ENCODE assay signal across 19 cellular contexts in the genomic region with DNA sequence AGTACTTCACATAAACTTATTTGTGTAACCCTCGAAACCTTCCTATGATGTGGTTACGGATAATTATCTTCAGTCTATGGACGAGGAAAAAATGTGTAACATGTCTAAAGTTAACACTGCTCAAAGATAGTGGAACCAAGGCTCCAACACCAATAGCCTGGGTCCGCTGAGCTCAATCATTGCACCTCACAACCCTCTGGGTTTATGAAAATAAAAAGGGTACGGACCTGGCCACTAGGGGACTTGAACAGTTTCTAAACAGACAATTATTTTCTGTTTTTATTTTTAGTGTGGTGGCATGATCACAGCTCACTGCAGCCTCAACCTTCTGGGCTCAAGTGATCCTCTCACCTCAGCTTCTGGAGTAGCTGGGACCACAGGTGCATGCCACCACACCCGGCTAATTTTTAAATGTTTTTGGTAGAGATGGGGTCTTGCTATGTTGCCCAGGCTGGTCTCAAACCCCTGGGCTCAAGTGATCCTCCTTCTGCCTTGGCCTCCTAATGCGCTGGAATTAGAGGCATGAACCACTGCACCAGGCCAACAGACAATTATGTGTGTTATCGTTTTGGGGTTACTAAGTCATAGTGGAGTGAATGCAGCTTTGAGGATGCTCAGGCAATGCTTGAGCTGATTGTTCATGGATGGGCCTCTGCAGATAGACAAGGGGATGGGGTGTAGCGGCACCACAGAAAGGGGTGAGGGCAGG. TPM values are rescaled to one million over a fixed set of nuclear protein-coding genes. Genes with fewer than 3 reads are reported as not detected.
DNase-seq lines count a peak whose midpoint lies in the region; ATAC-seq and TF ChIP-seq lines count a peak whose summit lies in the region.
"Had no signal": no experiment of that assay in that cellular context is flagged by ENCODE, and none has a peak within 500 bp of the region (broad histone marks: within the 10 kb centered on the region; RNA-seq: fewer than 3 reads in every experiment).

No MANE protein-coding gene starts in this region.

- H3K9me3 ChIP-seq in CD4-positive, alpha-beta T cell (ENCODE audit: control insufficient read depth, low read length) = no peaks in the 10 kb centered on the region
- no peaks in the 10 kb centered on the region for H3K9me3 ChIP-seq in H9 (ENCODE audit: control insufficient read depth, low read depth, low read length)
- no peaks in the 10 kb centered on the region for H3K9me3 ChIP-seq in left lung
- H3K9me3 ChIP-seq in prostate gland = no peaks in the 10 kb centered on the region
- H3K9me3 ChIP-seq: adrenal gland, breast epithelium, esophagus muscularis mucosa, right atrium auricular region, SJCRH30, tibial artery had no signal

- H3K36me3 Mint-ChIP-seq in CD4-positive, alpha-beta T cell (ENCODE audit: low read depth) = peaks cover 98% of the 10 kb centered on the region
- no peaks in the 10 kb centered on the region; a peak in 1 of 7 replicates for H3K36me3 Mint-ChIP-seq in H9 (ENCODE audit: insufficient read depth in 1 of 3, low read depth in 3 of 3)
- H3K36me3 Mint-ChIP-seq in activated T-helper 2 cell treated with anti-CD3 and anti-CD28 coated beads, Interferon-gamma antibody, Interleukin-2, Interleukin-4, amounts not matched to agents 10 μg/mL and 5 μg/mL and 100 μg/mL, durations not matched to agents 14 hours and 24 hours and 36 hours (ENCODE audit: low read depth) = peaks cover 88% of the 10 kb centered on the region
- H3K36me3 Mint-ChIP-seq in progenitor cell of endocrine pancreas (ENCODE audit: insufficient read depth) = no peaks in the 10 kb centered on the region

- peak overlapping the region; percentile 75 for H3K27ac Mint-ChIP-seq in CD4-positive, alpha-beta T cell
- peak overlapping the region in 1 of 3 experiments; percentile 41; a peak in 1 of 7 replicates for H3K27ac Mint-ChIP-seq in H9
- H3K27ac Mint-ChIP-seq in activated T-helper 2 cell treated with anti-CD3 and anti-CD28 coated beads, Interferon-gamma antibody, Interleukin-2, Interleukin-4, amounts not matched to agents 10 μg/mL and 5 μg/mL and 100 μg/mL, durations not matched to agents 14 hours and 24 hours and 36 hours = peak overlapping the region; percentile 51
- no peak overlapping the region for H3K27ac Mint-ChIP-seq in progenitor cell of endocrine pancreas
- H3K27ac Mint-ChIP-seq: T-helper 1 cell treated with Interleukin-12 subunit alpha and Interleukin-12 subunit beta and Interleukin-4 antibody, amounts not matched to agents 30 μg/mL and 1 μg/mL, for 36 hours had no signal

- no peak overlapping the region for H4K5ac ChIP-seq in H9 (ENCODE audit: insufficient read length, low read depth, low read length)

- no peak overlapping the region for H3K18ac ChIP-seq in H9 (ENCODE audit: insufficient read length, low read depth, low read length)

- ATAC-seq in CD4-positive, alpha-beta T cell (ENCODE audit: poor library complexity) = no peak
- ATAC-seq in left lung = peak; percentile 18
- ATAC-seq in HG03025 (IDR thresholded peaks at IDR 0.05; ENCODE audit: low FRiP score, unreplicated experiment) = no peak
- no peak for ATAC-seq in GM18861 (IDR thresholded peaks at IDR 0.05; ENCODE audit: unreplicated experiment)

- no peak overlapping the region for H3K56ac ChIP-seq in H9 (ENCODE audit: insufficient read length, low read depth, low read length)

- H3K14ac ChIP-seq in H9 (ENCODE audit: insufficient read depth, low read length) = no peak overlapping the region

- H3K4me1 ChIP-seq in H9 (ENCODE audit: insufficient read depth, low read length) (no peaks in the 10 kb centered on the region), left lung (peaks cover 0 to 12% of the 10 kb centered on the region in 2 donors), prostate gland (replicated peaks) (no peaks in the 10 kb centered on the region)
- H3K4me1 ChIP-seq: adrenal gland, breast epithelium, esophagus muscularis mucosa, right atrium auricular region, SJCRH30, tibial artery had no signal

- no peak overlapping the region for H3K4me2 ChIP-seq in H9 (ENCODE audit: insufficient read depth, insufficient read length, low read length)

- H2BK12ac ChIP-seq in H9 (ENCODE audit: insufficient read length, low read depth, low read length) = no peak overlapping the region

- H3K23ac ChIP-seq in H9 (ENCODE audit: insufficient read length, low read depth, low read length) = no peak overlapping the region

- CTCF ChIA-PET in CD4-positive, alpha-beta T cell (lab: Charles Lee) = interaction anchor here (1.5 to 2.1 kb wide), 2 partner anchors 10 to 38 kb away, joined by 3 to 8 read pairs; partner anchors contain the start of gene CASP8

- H3K4me3 ChIP-seq in left lung = no peak overlapping the region
- no peak overlapping the region for H3K4me3 ChIP-seq in prostate gland
- H3K4me3 ChIP-seq: adrenal gland, breast epithelium, dorsolateral prefrontal cortex, esophagus muscularis mucosa, right atrium auricular region, SJCRH30, tibial artery had no signal

- H3K36me3 ChIP-seq in left lung (peaks cover 0 to 87% of the 10 kb centered on the region in 2 donors), prostate gland (no peaks in the 10 kb centered on the region)
- H3K36me3 ChIP-seq: breast epithelium, SJCRH30, WERI-Rb-1 had no signal

- TF ChIP-seq POLR2A in prostate gland (IDR thresholded peaks at IDR 0.05) = no peak

- no peaks in the 10 kb centered on the region for H3K79me1 ChIP-seq in H9 (ENCODE audit: insufficient read depth, low read depth, low read length, poor library complexity, severe bottlenecking)

- H4K8ac ChIP-seq in H9 (replicated peaks; ENCODE audit: insufficient read length, low read depth, low read length) = no peak overlapping the region

- no peak for TF ChIP-seq CTCF in CD4-positive, alpha-beta T cell (IDR thresholded peaks at IDR 0.05)
- TF ChIP-seq CTCF in H9 (conservative IDR thresholded peaks at IDR 0.05) (peak; percentile 24; the same call in 2 of the 3 replicates), left lung (IDR thresholded peaks at IDR 0.05) (no peak), prostate gland (IDR thresholded peaks at IDR 0.05) (no peak), progenitor cell of endocrine pancreas (IDR thresholded peaks at IDR 0.05; ENCODE audit: unreplicated experiment) (no peak)

- H3K27ac ChIP-seq in CD4-positive, alpha-beta T cell (ENCODE audit: low read depth, low read length) = no peak overlapping the region
- no peak overlapping the region for H3K27ac ChIP-seq in H9 (ENCODE audit: insufficient read length, low read depth, low read length)
- H3K27ac ChIP-seq in left lung = no peak overlapping the region
- no peak overlapping the region for H3K27ac ChIP-seq in prostate gland
- H3K27ac ChIP-seq: adrenal gland, breast epithelium, dorsolateral prefrontal cortex, esophagus muscularis mucosa, right atrium auricular region, SJCRH30, tibial artery, WERI-Rb-1 had no signal

- no peak overlapping the region for H3T11ph ChIP-seq in H9 (ENCODE audit: low read length)

- POLR2A ChIA-PET in CD4-positive, alpha-beta T cell (lab: Charles Lee) = interaction anchor here (1.0 to 3.1 kb wide), 3 partner anchors 11 to 36 kb away, joined by 5 to 15 read pairs (median 6); partner anchors contain the start of gene CASP8

- H2BK15ac ChIP-seq in H9 (ENCODE audit: low read depth, low read length) = no peak overlapping the region

- H2BK20ac ChIP-seq in H9 (ENCODE audit: low read depth, low read length, poor library complexity, severe bottlenecking) = no peak overlapping the region

- peak overlapping the region; percentile 38 for H3K4me3 Mint-ChIP-seq in CD4-positive, alpha-beta T cell
- no peak overlapping the region for H3K4me3 Mint-ChIP-seq in H9
- no peak overlapping the region for H3K4me3 Mint-ChIP-seq in activated T-helper 2 cell treated with anti-CD3 and anti-CD28 coated beads, Interferon-gamma antibody, Interleukin-2, Interleukin-4, amounts not matched to agents 10 μg/mL and 5 μg/mL and 100 μg/mL, durations not matched to agents 14 hours and 24 hours and 36 hours (ENCODE audit: low read depth)
- H3K4me3 Mint-ChIP-seq in progenitor cell of endocrine pancreas (ENCODE audit: low read depth) = no peak overlapping the region
- H3K4me3 Mint-ChIP-seq: T-helper 1 cell treated with Interleukin-12 subunit alpha and Interleukin-12 subunit beta and Interleukin-4 antibody, amounts not matched to agents 30 μg/mL and 1 μg/mL, for 36 hours had no signal

- H3K9me3 Mint-ChIP-seq in CD4-positive, alpha-beta T cell = no peaks in the 10 kb centered on the region
- no peaks in the 10 kb centered on the region for H3K9me3 Mint-ChIP-seq in H9
- no peaks in the 10 kb centered on the region for H3K9me3 Mint-ChIP-seq in activated T-helper 2 cell treated with anti-CD3 and anti-CD28 coated beads, Interferon-gamma antibody, Interleukin-2, Interleukin-4, amounts not matched to agents 10 μg/mL and 5 μg/mL and 100 μg/mL, durations not matched to agents 14 hours and 24 hours and 36 hours
- H3K9me3 Mint-ChIP-seq in progenitor cell of endocrine pancreas (ENCODE audit: low read depth) = no peaks in the 10 kb centered on the region
- H3K9me3 Mint-ChIP-seq: T-helper 1 cell treated with Interleukin-12 subunit alpha and Interleukin-12 subunit beta and Interleukin-4 antibody, amounts not matched to agents 30 μg/mL and 1 μg/mL, for 36 hours had no signal

- H3K4ac ChIP-seq in H9 (ENCODE audit: low read depth, low read length) = no peak overlapping the region

- H3K79me2 ChIP-seq in H9 (ENCODE audit: insufficient read depth, low read length) = no peaks in the 10 kb centered on the region

- H2AK5ac ChIP-seq in H9 (ENCODE audit: insufficient read length, low read length) = no peak overlapping the region

- no peaks in the 10 kb centered on the region for H3K23me2 ChIP-seq in H9 (ENCODE audit: insufficient read length, low read depth, low read length, poor library complexity, severe bottlenecking)

- DNase-seq in CD4-positive, alpha-beta T cell = no peak
- DNase-seq in H9 (no peak), left lung (no peak), prostate gland (ENCODE audit: low spot score) (no peak), progenitor cell of endocrine pancreas (ENCODE audit: low spot score, unreplicated experiment) (no peak)
- no peak for DNase-seq in activated T-helper 2 cell treated with anti-CD3 and anti-CD28 coated beads, Interferon-gamma antibody, Interleukin-2, Interleukin-4, amounts not matched to agents 10 μg/mL and 5 μg/mL and 100 μg/mL, durations not matched to agents 14 hours and 24 hours and 36 hours (ENCODE audit: low spot score)
- DNase-seq: adrenal gland, dorsolateral prefrontal cortex, NCI-H1694, nucleus accumbens, SJCRH30, tibial artery, WERI-Rb-1 had no signal

- no peaks in the 10 kb centered on the region for H4K20me1 ChIP-seq in H9 (ENCODE audit: control insufficient read depth, insufficient read depth, insufficient read length)

- H3K4me1 Mint-ChIP-seq in CD4-positive, alpha-beta T cell (ENCODE audit: low read depth) = peaks cover 86% of the 10 kb centered on the region
- H3K4me1 Mint-ChIP-seq in H9 (peaks cover 0 to 8% of the 10 kb centered on the region in 2 experiments; a peak in 2 of 4 replicates), progenitor cell of endocrine pancreas (ENCODE audit: low read depth) (no peaks in the 10 kb centered on the region)
- peaks cover 55% of the 10 kb centered on the region for H3K4me1 Mint-ChIP-seq in activated T-helper 2 cell treated with anti-CD3 and anti-CD28 coated beads, Interferon-gamma antibody, Interleukin-2, Interleukin-4, amounts not matched to agents 10 μg/mL and 5 μg/mL and 100 μg/mL, durations not matched to agents 14 hours and 24 hours and 36 hours (ENCODE audit: low read depth)

- intact Hi-C loops in CD4-positive, alpha-beta T cell (cut with DNase I, micrococcal nuclease) = loop anchor here in 1 of 2 experiments (5.0 kb wide), 1 partner anchor 88 kb away; the partner anchor contains the start of gene CASP10
- intact Hi-C loops in activated T-helper 2 cell treated with anti-CD3 and anti-CD28 coated beads, Interferon-gamma antibody, Interleukin-2, Interleukin-4, amounts not matched to agents 10 μg/mL and 5 μg/mL and 100 μg/mL, durations not matched to agents 14 hours and 24 hours and 36 hours (cut with micrococcal nuclease) = loop anchor here (5.0 kb wide), 1 partner anchor 38 kb away; no protein-coding TSS in a partner anchor
- intact Hi-C loops in left lung (cut with DNase I) (no loop called here), prostate gland (cut with DNase I) (no loop called here)

- no peak overlapping the region for H2BK5ac ChIP-seq in H9 (ENCODE audit: insufficient read length, low read length)

- H3K27me3 Mint-ChIP-seq in CD4-positive, alpha-beta T cell = no peaks in the 10 kb centered on the region
- H3K27me3 Mint-ChIP-seq in H9 (ENCODE audit: low read depth) (no peaks in the 10 kb centered on the region), progenitor cell of endocrine pancreas (no peaks in the 10 kb centered on the region)
- H3K27me3 Mint-ChIP-seq in activated T-helper 2 cell treated with anti-CD3 and anti-CD28 coated beads, Interferon-gamma antibody, Interleukin-2, Interleukin-4, amounts not matched to agents 10 μg/mL and 5 μg/mL and 100 μg/mL, durations not matched to agents 14 hours and 24 hours and 36 hours (ENCODE audit: low read depth) = no peaks in the 10 kb centered on the region

- H2AFZ ChIP-seq in H9 (ENCODE audit: low read length) = no peak overlapping the region

- WGBS in H9 (ENCODE audit: extremely low coverage, insufficient read length, low lambda C conversion rate) = no CpG with 5 or more reads among the region's 9 CpGs
- WGBS in prostate gland = 91% methylated on average over 9 of the region's 9 CpGs

- H3K27me3 ChIP-seq in CD4-positive, alpha-beta T cell (ENCODE audit: control insufficient read depth, insufficient read depth, low read length) = no peaks in the 10 kb centered on the region
- H3K27me3 ChIP-seq in H9 (ENCODE audit: insufficient read depth, low read length) (no peaks in the 10 kb centered on the region), left lung (no peaks in the 10 kb centered on the region), prostate gland (replicated peaks; ENCODE audit: insufficient read depth) (no peaks in the 10 kb centered on the region)
- H3K27me3 ChIP-seq: adrenal gland, breast epithelium, esophagus muscularis mucosa, right atrium auricular region, SJCRH30, tibial artery had no signal

- no peak overlapping the region for H3K9ac ChIP-seq in H9 (ENCODE audit: extremely low read depth, insufficient read length, low read length)

- no peak overlapping the region for H2BK120ac ChIP-seq in H9 (ENCODE audit: low read depth, low read length, poor library complexity, severe bottlenecking)

- no peak overlapping the region for H4K91ac ChIP-seq in H9 (ENCODE audit: insufficient read length, low read depth, low read length)

RNA-seq across cellular contexts. Expression of gene CASP8, which starts 10.1 kb away (rescaled TPM):
- 100 to 1,000 TPM; 172 to 175 TPM for total RNA-seq in CD4-positive, alpha-beta T cell
- total RNA-seq in H9 (2021) = 7.8 and 10.0 TPM in 2 replicates
- total RNA-seq in activated T-helper 2 cell treated with anti-CD3 and anti-CD28 coated beads, Interferon-gamma antibody, Interleukin-2, Interleukin-4, amounts not matched to agents 10 μg/mL and 5 μg/mL and 100 μg/mL, durations not matched to agents 14 hours and 24 hours and 36 hours = 43.5 and 44.1 TPM in 2 replicates
- total RNA-seq in left lung = 10 to 100 TPM; 26.3 to 40.4 TPM
- total RNA-seq in prostate gland = 10 to 100 TPM in 1 of 2 donors, 1 to 10 TPM in 1; 10.0 to 16.9 TPM
- total RNA-seq in progenitor cell of endocrine pancreas = 2.8 and 5.0 TPM in 2 replicates
